1 cellular context compared by ENCODE assay signal in genomic region chr2:219198974-219199373, GRCh38.
TF ChIP-seq lines count a peak whose summit lies in the region.

No MANE protein-coding gene starts in this region.

TF ChIP-seq in K562, 482 proteins besides CTCF, POLR2A, EP300 and RAD21:
- TF ChIP-seq ZNF668 (CRISPR knock-in tag; IDR thresholded peaks at IDR 0.05) (no peak), CBFA2T2 (conservative IDR thresholded peaks at IDR 0.05) (no peak), MCM2 (IDR thresholded peaks at IDR 0.05; ENCODE audit: low read depth) (no peak), LARP7 (IDR thresholded peaks at IDR 0.05) (no peak), BRF2 (IDR thresholded peaks at IDR 0.05; ENCODE audit: borderline replicate concordance, insufficient read depth, insufficient read length) (no peak), TFAP4 (CRISPR knock-in tag; IDR thresholded peaks at IDR 0.05; ENCODE audit: borderline replicate concordance) (no peak), ZNF561 (CRISPR knock-in tag; conservative IDR thresholded peaks at IDR 0.05) (no peak), POLR2G (IDR thresholded peaks at IDR 0.05; ENCODE audit: low read depth, low read length) (no peak), HOXB6 (CRISPR knock-in tag; IDR thresholded peaks at IDR 0.05; ENCODE audit: borderline replicate concordance) (no peak), ZBTB1 (CRISPR knock-in tag; IDR thresholded peaks at IDR 0.05; ENCODE audit: borderline replicate concordance, low read depth) (no peak), GTF2A2 (tag; IDR thresholded peaks at IDR 0.05) (no peak), NFIX (CRISPR knock-in tag; IDR thresholded peaks at IDR 0.05; ENCODE audit: low read depth) (no peak), NFE2L1 (tag; IDR thresholded peaks at IDR 0.05; ENCODE audit: borderline replicate concordance, low read depth) (no peak), YY1 (IDR thresholded peaks at IDR 0.05; ENCODE audit: borderline replicate concordance in 1 of 3, control insufficient read depth in 1 of 3, extremely low read depth in 1 of 3, insufficient read depth in 3 of 3, insufficient read length in 1 of 3, insufficient replicate concordance in 2 of 3, low read depth in 1 of 3, low read length in 2 of 3) (no peak), SREBF2 (CRISPR knock-in tag; IDR thresholded peaks at IDR 0.05) (no peak), ZBTB49 (CRISPR knock-in tag; IDR thresholded peaks at IDR 0.05; ENCODE audit: borderline replicate concordance) (no peak)
- TF ChIP-seq, protein P1, sequence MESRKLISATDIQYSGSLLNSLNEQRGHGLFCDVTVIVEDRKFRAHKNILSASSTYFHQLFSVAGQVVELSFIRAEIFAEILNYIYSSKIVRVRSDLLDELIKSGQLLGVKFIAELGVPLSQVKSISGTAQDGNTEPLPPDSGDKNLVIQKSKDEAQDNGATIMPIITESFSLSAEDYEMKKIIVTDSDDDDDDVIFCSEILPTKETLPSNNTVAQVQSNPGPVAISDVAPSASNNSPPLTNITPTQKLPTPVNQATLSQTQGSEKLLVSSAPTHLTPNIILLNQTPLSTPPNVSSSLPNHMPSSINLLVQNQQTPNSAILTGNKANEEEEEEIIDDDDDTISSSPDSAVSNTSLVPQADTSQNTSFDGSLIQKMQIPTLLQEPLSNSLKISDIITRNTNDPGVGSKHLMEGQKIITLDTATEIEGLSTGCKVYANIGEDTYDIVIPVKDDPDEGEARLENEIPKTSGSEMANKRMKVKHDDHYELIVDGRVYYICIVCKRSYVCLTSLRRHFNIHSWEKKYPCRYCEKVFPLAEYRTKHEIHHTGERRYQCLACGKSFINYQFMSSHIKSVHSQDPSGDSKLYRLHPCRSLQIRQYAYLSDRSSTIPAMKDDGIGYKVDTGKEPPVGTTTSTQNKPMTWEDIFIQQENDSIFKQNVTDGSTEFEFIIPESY (CRISPR knock-in tag; IDR thresholded peaks at IDR 0.05): no peak
